11 cellular contexts compared by ENCODE assay signal in the genomic region with DNA sequence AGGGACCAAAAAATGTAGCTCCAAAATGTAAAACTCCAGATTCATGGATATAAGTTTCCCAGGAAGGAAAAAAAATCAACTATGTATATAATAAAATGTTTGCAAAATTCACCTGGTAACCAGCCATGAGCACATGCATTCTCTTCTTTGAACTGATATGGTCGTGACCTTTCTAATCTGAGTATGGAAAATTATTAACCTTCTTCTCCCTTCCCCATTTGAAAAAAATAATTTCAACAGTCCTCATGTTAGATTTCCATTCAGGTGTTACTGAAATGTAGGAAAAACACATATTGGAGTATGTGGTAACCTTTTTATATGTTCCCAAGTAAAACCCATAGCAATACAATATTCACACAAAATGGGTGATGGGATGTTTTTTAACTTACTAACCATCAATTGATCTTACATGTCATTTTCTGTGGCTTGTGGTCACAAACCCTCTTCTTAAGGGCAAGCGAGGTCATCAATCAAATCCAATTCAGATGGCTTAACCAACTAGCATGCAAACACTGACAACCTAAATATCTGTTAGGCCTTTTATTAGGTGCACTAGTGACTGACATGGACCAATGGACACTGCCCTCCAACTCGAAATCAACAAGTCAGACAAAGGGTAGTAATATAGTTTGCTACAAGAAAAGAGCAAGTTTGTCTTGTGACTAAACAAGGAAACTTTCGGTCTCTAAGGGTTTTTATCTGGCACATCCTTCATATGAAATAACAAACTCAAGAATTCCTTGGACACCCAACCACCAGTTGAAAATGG.
DNase-seq lines count a peak whose midpoint lies in the region; ATAC-seq, FAIRE-seq and TF ChIP-seq lines count a peak whose summit lies in the region.
"Had no signal": no experiment of that assay in that cellular context is flagged by ENCODE, and none has a peak within 500 bp of the region (broad histone marks: within the 10 kb centered on the region; RNA-seq: fewer than 3 reads in every experiment).

No MANE protein-coding gene starts in this region.

- no peaks in the 10 kb centered on the region for H3K27me3 ChIP-seq in IMR-90 (ENCODE audit: control insufficient read depth, insufficient read depth, low read length)
- no peaks in the 10 kb centered on the region for H3K27me3 ChIP-seq in GM12878 (replicated peaks in 1 of 2; ENCODE audit: control insufficient read depth in 2 of 2, insufficient read depth in 2 of 2, low read length in 1 of 2)
- H3K27me3 ChIP-seq: uterus had no signal

- ATAC-seq in IMR-90 (ENCODE audit: low read depth) (no peak), GM12878 (peak; percentile 78), HG02763 (IDR thresholded peaks at IDR 0.05; ENCODE audit: unreplicated experiment) (no peak), GM21447 (IDR thresholded peaks at IDR 0.05; ENCODE audit: unreplicated experiment) (no peak)
- no peak for ATAC-seq in stimulated activated effector memory CD8-positive, alpha-beta T cell treated with anti-CD3 and anti-CD28 coated beads, Interleukin-12 subunit alpha, Interleukin-12 subunit beta, amount 100 ng/mL, for 72 hours

- H3K56ac ChIP-seq in IMR-90 (ENCODE audit: extremely low read depth, insufficient read depth, low read length), result no peak overlapping the region

- no peaks in the 10 kb centered on the region for H3K9me3 Mint-ChIP-seq in activated CD4-positive, alpha-beta memory T cell treated with anti-CD3 and anti-CD28 coated beads for 36 hours
- H3K9me3 Mint-ChIP-seq in activated CD4-positive, alpha-beta memory T cell treated with anti-CD3 and anti-CD28 coated beads, Interleukin-2, amount 10 ng/mL, durations not matched to agents 7 days and 5 days, result no peaks in the 10 kb centered on the region
- peaks cover 2% of the 10 kb centered on the region for H3K9me3 Mint-ChIP-seq in stimulated activated effector memory CD8-positive, alpha-beta T cell treated with anti-CD3 and anti-CD28 coated beads, Interleukin-12 subunit alpha, Interleukin-12 subunit beta, amount 100 ng/mL, for 72 hours

- H2BK20ac ChIP-seq in IMR-90 (ENCODE audit: low read depth, low read length), result no peak overlapping the region

- TF ChIP-seq RAD21 in IMR-90 (IDR thresholded peaks at IDR 0.05; ENCODE audit: low read length), result no peak
- no peak for TF ChIP-seq RAD21 in GM12878 (IDR thresholded peaks at IDR 0.05; ENCODE audit: insufficient read depth, low read depth, low read length)

- no peak overlapping the region for H2AFZ ChIP-seq in IMR-90 (replicated peaks; ENCODE audit: low read length, poor library complexity)
- H2AFZ ChIP-seq in GM12878 (ENCODE audit: control insufficient read depth, low read depth, low read length), result no peak overlapping the region

- no peak for DNase-seq in activated CD4-positive, alpha-beta memory T cell treated with anti-CD3 and anti-CD28 coated beads for 36 hours
- no peak for DNase-seq in activated CD4-positive, alpha-beta memory T cell treated with anti-CD3 and anti-CD28 coated beads, Interleukin-2, amount 10 ng/mL, durations not matched to agents 7 days and 5 days
- DNase-seq in IMR-90 (peak; percentile 55), GM12878 (ENCODE audit: low read depth, low spot score) (peak; percentile 39), AG08396 (ENCODE audit: low spot score) (no peak)
- no peak for DNase-seq in stimulated activated effector memory CD8-positive, alpha-beta T cell treated with anti-CD3 and anti-CD28 coated beads, Interleukin-12 subunit alpha, Interleukin-12 subunit beta, amount 100 ng/mL, for 72 hours (ENCODE audit: low spot score in 2 of 2)
- DNase-seq: KG1, NCI-H526 treated with DMSO at 0.1 percent for 48 hours, uterus had no signal

- no peak overlapping the region for H3K4ac ChIP-seq in IMR-90 (ENCODE audit: low read depth, low read length)

- no TSS peak for BruUV-seq in IMR-90 (replicated peaks; lab: Mats Ljungman, UMichigan)
- BruUV-seq in GM12878 (replicated peaks; lab: Mats Ljungman, UMichigan), result no TSS peak

- no peak overlapping the region for H2BK120ac ChIP-seq in IMR-90 (ENCODE audit: low read depth, low read length)

- peaks cover 69% of the 10 kb centered on the region for H3K4me1 Mint-ChIP-seq in activated CD4-positive, alpha-beta memory T cell treated with anti-CD3 and anti-CD28 coated beads for 36 hours (ENCODE audit: low read depth)
- peaks cover 56% of the 10 kb centered on the region for H3K4me1 Mint-ChIP-seq in activated CD4-positive, alpha-beta memory T cell treated with anti-CD3 and anti-CD28 coated beads, Interleukin-2, amount 10 ng/mL, durations not matched to agents 7 days and 5 days
- peaks cover 48% of the 10 kb centered on the region for H3K4me1 Mint-ChIP-seq in stimulated activated effector memory CD8-positive, alpha-beta T cell treated with anti-CD3 and anti-CD28 coated beads, Interleukin-12 subunit alpha, Interleukin-12 subunit beta, amount 100 ng/mL, for 72 hours

- SMC1A ChIA-PET in GM12878 (lab: Charles Lee; ENCODE audit: uncharacterized antibody, unreplicated experiment), result interaction anchor here (0.7 to 4.5 kb wide), 9 partner anchors 9 to 137 kb away, joined by 3 to 18 read pairs (median 4); no protein-coding TSS in a partner anchor

- no peak overlapping the region for H2BK5ac ChIP-seq in IMR-90 (ENCODE audit: low read depth, low read length, poor library complexity, severe bottlenecking)

- H3K4me1 ChIP-seq in IMR-90 (ENCODE audit: control insufficient read depth, insufficient read depth, low read length) (peaks cover 4% of the 10 kb centered on the region), GM12878 (ENCODE audit: control insufficient read depth, insufficient read depth, low read length) (peaks cover 34% of the 10 kb centered on the region)
- H3K4me1 ChIP-seq: uterus had no signal

- no peak overlapping the region for H2AK5ac ChIP-seq in IMR-90 (ENCODE audit: low read depth, low read length)

- H4K5ac ChIP-seq in IMR-90 (ENCODE audit: low read depth, low read length), result no peak overlapping the region; the same call in 1 of the 2 replicates

- no peak overlapping the region for H3K23ac ChIP-seq in IMR-90 (ENCODE audit: low read depth, low read length)

- CTCF ChIA-PET in activated CD4-positive, alpha-beta memory T cell treated with anti-CD3 and anti-CD28 coated beads for 36 hours (lab: Charles Lee), result interaction anchor here (1.3 kb wide), 1 partner anchor 124 kb away, joined by 3 read pairs; no protein-coding TSS in a partner anchor
- CTCF ChIA-PET in activated CD4-positive, alpha-beta memory T cell treated with anti-CD3 and anti-CD28 coated beads, Interleukin-2, amount 10 ng/mL, durations not matched to agents 7 days and 5 days (lab: Charles Lee), result interaction anchor here (0.7 kb wide), 1 partner anchor 43 kb away, joined by 3 read pairs; no protein-coding TSS in a partner anchor
- CTCF ChIA-PET in IMR-90 (lab: Yijun Ruan, JAX), result interaction anchor here (1.0 kb wide), 1 partner anchor 140 kb away, joined by 3 read pairs; no protein-coding TSS in a partner anchor
- CTCF ChIA-PET in GM12878 (lab: Yijun Ruan, JAX), result interaction anchor here (1.0 to 1.2 kb wide), 2 partner anchors 13 to 14 kb away, joined by 3 read pairs; no protein-coding TSS in a partner anchor

- H3K14ac ChIP-seq in IMR-90 (replicated peaks; ENCODE audit: low read depth, low read length), result no peak overlapping the region

- H3K36me3 Mint-ChIP-seq in activated CD4-positive, alpha-beta memory T cell treated with anti-CD3 and anti-CD28 coated beads for 36 hours, result peaks cover 34% of the 10 kb centered on the region
- H3K36me3 Mint-ChIP-seq in activated CD4-positive, alpha-beta memory T cell treated with anti-CD3 and anti-CD28 coated beads, Interleukin-2, amount 10 ng/mL, durations not matched to agents 7 days and 5 days (ENCODE audit: low read depth), result peaks cover 37% of the 10 kb centered on the region
- peaks cover 44% of the 10 kb centered on the region for H3K36me3 Mint-ChIP-seq in stimulated activated effector memory CD8-positive, alpha-beta T cell treated with anti-CD3 and anti-CD28 coated beads, Interleukin-12 subunit alpha, Interleukin-12 subunit beta, amount 100 ng/mL, for 72 hours

- H3K9me3 ChIP-seq in IMR-90 (ENCODE audit: control insufficient read depth, insufficient read depth, low read length) (no peaks in the 10 kb centered on the region), GM12878 (replicated peaks; ENCODE audit: control insufficient read depth, insufficient read depth, low read length) (no peaks in the 10 kb centered on the region; the same call in 2 of the 3 replicates)
- H3K9me3 ChIP-seq: uterus had no signal

- no peak overlapping the region for H2BK15ac ChIP-seq in IMR-90 (ENCODE audit: low read depth, low read length)

- H3K36me3 ChIP-seq in IMR-90 (ENCODE audit: control insufficient read depth, insufficient read depth, low read length) (0 out of 2 replicates have a peak, but pooled peaks cover 1% of the 10 kb centered on the region), GM12878 (ENCODE audit: control insufficient read depth in 2 of 2, insufficient read depth in 2 of 2, low read length in 1 of 2) (peaks cover 0 to 4% of the 10 kb centered on the region in 2 experiments; a peak in 2 of 4 replicates)
- H3K36me3 ChIP-seq: uterus had no signal

- H2AK9ac ChIP-seq in IMR-90 (replicated peaks; ENCODE audit: low read depth, low read length, poor library complexity), result no peak overlapping the region

- no peaks in the 10 kb centered on the region for H3K27me3 Mint-ChIP-seq in activated CD4-positive, alpha-beta memory T cell treated with anti-CD3 and anti-CD28 coated beads for 36 hours
- no peaks in the 10 kb centered on the region for H3K27me3 Mint-ChIP-seq in activated CD4-positive, alpha-beta memory T cell treated with anti-CD3 and anti-CD28 coated beads, Interleukin-2, amount 10 ng/mL, durations not matched to agents 7 days and 5 days

- WGBS in IMR-90 (ENCODE audit: extremely low coverage in 2 of 2, insufficient read length in 1 of 2), 2 experiments, result no CpG with 5 or more reads among the region's 4 CpGs
- WGBS in GM12878 (ENCODE audit: insufficient coverage, insufficient replicate concordance, low lambda C conversion rate, missing lambda C conversion rate), result 57% methylated on average over 4 of the region's 4 CpGs

- peaks cover 33 to 57% of the 10 kb centered on the region in 2 experiments for H3K79me1 ChIP-seq in IMR-90 (ENCODE audit: low read depth in 1 of 2, low read length in 2 of 2)

- no peak overlapping the region for H4K91ac ChIP-seq in IMR-90 (ENCODE audit: insufficient read depth, low read depth, low read length)

- H3K79me2 ChIP-seq in GM12878 (ENCODE audit: control insufficient read depth, insufficient read depth, low read length), result peaks cover 11% of the 10 kb centered on the region

- in situ Hi-C loops in IMR-90 (cut with MboI; ENCODE audit: low sequenced_read_pairs), result no loop called here
- in situ Hi-C loops in GM12878 (cut with MboI), result no loop called here

- RAD21 ChIA-PET in GM12878 (lab: Charles Lee; ENCODE audit: unreplicated experiment), result interaction anchor here (0.6 to 2.7 kb wide), 3 partner anchors 13 to 49 kb away, joined by 3 to 10 read pairs (median 4); no protein-coding TSS in a partner anchor

- H3K4me2 ChIP-seq in IMR-90 (ENCODE audit: low read depth, low read length) (no peak overlapping the region), GM12878 (ENCODE audit: control insufficient read depth, insufficient read depth) (no peak overlapping the region)

- peak overlapping the region; percentile 70 for H3K27ac Mint-ChIP-seq in activated CD4-positive, alpha-beta memory T cell treated with anti-CD3 and anti-CD28 coated beads for 36 hours
- no peak overlapping the region for H3K27ac Mint-ChIP-seq in activated CD4-positive, alpha-beta memory T cell treated with anti-CD3 and anti-CD28 coated beads, Interleukin-2, amount 10 ng/mL, durations not matched to agents 7 days and 5 days
- H3K27ac Mint-ChIP-seq in stimulated activated effector memory CD8-positive, alpha-beta T cell treated with anti-CD3 and anti-CD28 coated beads, Interleukin-12 subunit alpha, Interleukin-12 subunit beta, amount 100 ng/mL, for 72 hours, result peak overlapping the region; percentile 35

- peak; percentile 44 for FAIRE-seq in GM12878 (lab: Jason Lieb, UNC)

- H3K4me3 Mint-ChIP-seq in activated CD4-positive, alpha-beta memory T cell treated with anti-CD3 and anti-CD28 coated beads for 36 hours, result no peak overlapping the region
- H3K4me3 Mint-ChIP-seq in activated CD4-positive, alpha-beta memory T cell treated with anti-CD3 and anti-CD28 coated beads, Interleukin-2, amount 10 ng/mL, durations not matched to agents 7 days and 5 days, result no peak overlapping the region
- no peak overlapping the region for H3K4me3 Mint-ChIP-seq in stimulated activated effector memory CD8-positive, alpha-beta T cell treated with anti-CD3 and anti-CD28 coated beads, Interleukin-12 subunit alpha, Interleukin-12 subunit beta, amount 100 ng/mL, for 72 hours

- intact Hi-C loops in activated CD4-positive, alpha-beta memory T cell treated with anti-CD3 and anti-CD28 coated beads for 36 hours (cut with micrococcal nuclease), result loop anchor here (10.0 kb wide), 1 partner anchor 302 kb away; no protein-coding TSS in a partner anchor
- intact Hi-C loops in IMR-90 (cut with micrococcal nuclease), result no loop called here
- intact Hi-C loops in GM12878 (cut with micrococcal nuclease; ENCODE audit: unreplicated experiment), result loop anchor here (1.0 to 2.0 kb wide), 2 partner anchors 51 to 74 kb away; partner anchors contain the start of gene CAMK2D

- POLR2A ChIA-PET in activated CD4-positive, alpha-beta memory T cell treated with anti-CD3 and anti-CD28 coated beads for 36 hours (lab: Charles Lee), result no interaction called here
- POLR2A ChIA-PET in activated CD4-positive, alpha-beta memory T cell treated with anti-CD3 and anti-CD28 coated beads, Interleukin-2, amount 10 ng/mL, durations not matched to agents 7 days and 5 days (lab: Charles Lee), result no interaction called here
- POLR2A ChIA-PET in IMR-90 (lab: Charles Lee; ENCODE audit: unreplicated experiment), result no interaction called here
- POLR2A ChIA-PET in GM12878 (lab: Charles Lee), result no interaction called here

- H3K27ac ChIP-seq in IMR-90 (ENCODE audit: insufficient read depth, low read length) (no peak overlapping the region), GM12878 (ENCODE audit: control insufficient read depth, insufficient read depth) (no peak overlapping the region)
- H3K27ac ChIP-seq: uterus had no signal

- no peak overlapping the region for H4K8ac ChIP-seq in IMR-90 (ENCODE audit: low read depth in 2 of 2, low read length in 2 of 2)

- H3K4me3 ChIP-seq in IMR-90 (ENCODE audit: insufficient read depth, low read depth, low read length) (no peak overlapping the region), GM12878 (no peak overlapping the region)
- H3K4me3 ChIP-seq: uterus had no signal

- TF ChIP-seq EP300 in GM12878 (IDR thresholded peaks at IDR 0.05; ENCODE audit: borderline replicate concordance in 1 of 2, control insufficient read depth in 1 of 2, low read depth in 2 of 2, low read length in 2 of 2), result peak; percentile 65 to 73; a peak in 2 of 4 replicates

- H3K9ac ChIP-seq in IMR-90 (ENCODE audit: low read depth, low read length) (no peak overlapping the region), GM12878 (ENCODE audit: control insufficient read depth, insufficient read depth, low read length) (no peak overlapping the region)

- TF ChIP-seq CTCF in IMR-90 (conservative IDR thresholded peaks at IDR 0.05; ENCODE audit: low read depth, low read length), result no peak
- no peak for TF ChIP-seq CTCF in GM12878 (IDR thresholded peaks at IDR 0.05 in 2 of 3, conservative IDR thresholded peaks at IDR 0.05 in 1 of 3; ENCODE audit: control insufficient read depth in 2 of 3, extremely low read depth in 1 of 3, insufficient read depth in 1 of 3, low read depth in 3 of 3, low read length in 3 of 3)

- dilution Hi-C loops in IMR-90 (cut with HindIII; ENCODE audit: low sequenced_read_pairs, unreplicated experiment), result no loop called here

- H4K20me1 ChIP-seq in IMR-90 (ENCODE audit: insufficient read depth, low read length), result peaks cover 13% of the 10 kb centered on the region; the same call in 1 of the 2 replicates
- no peaks in the 10 kb centered on the region for H4K20me1 ChIP-seq in GM12878 (ENCODE audit: control insufficient read depth, insufficient read depth)

- peaks cover 5% of the 10 kb centered on the region; the same call in 1 of the 2 replicates for H3K9me1 ChIP-seq in IMR-90 (ENCODE audit: insufficient read depth, low read length)

- no peak for TF ChIP-seq POLR2A in IMR-90 (IDR thresholded peaks at IDR 0.05; ENCODE audit: low read depth, low read length)
- no peak for TF ChIP-seq POLR2A in GM12878 (IDR thresholded peaks at IDR 0.05; ENCODE audit: low read depth, low read length)

- no peak overlapping the region; the same call in 1 of the 2 replicates for H3K18ac ChIP-seq in IMR-90 (ENCODE audit: low read depth, low read length)

Comparison
In these comparisons a context has a peak if more than half of its experiments do, and no peak if none do; other contexts are left out.
1. DNase-seq: peak in IMR-90 (single experiment) and GM12878 (single experiment); none in activated CD4-positive, alpha-beta memory T cell treated with anti-CD3 and anti-CD28 coated beads for 36 hours (single experiment), activated CD4-positive, alpha-beta memory T cell treated with anti-CD3 and anti-CD28 coated beads, Interleukin-2, amount 10 ng/mL, durations not matched to agents 7 days and 5 days (single experiment), stimulated activated effector memory CD8-positive, alpha-beta T cell treated with anti-CD3 and anti-CD28 coated beads, Interleukin-12 subunit alpha, Interleukin-12 subunit beta, amount 100 ng/mL, for 72 hours (0 of 2) and AG08396 (single experiment).